ENCODE assay signal across 9 cellular contexts in genomic region chr2:16546128-16546754, GRCh38.
DNase-seq lines count a peak whose midpoint lies in the region; ATAC-seq, FAIRE-seq and TF ChIP-seq lines count a peak whose summit lies in the region.
"Had no signal": no experiment of that assay in that cellular context is flagged by ENCODE, and none has a peak within 500 bp of the region (broad histone marks: within the 10 kb centered on the region; RNA-seq: fewer than 3 reads in every experiment).

No MANE protein-coding gene starts in this region.

- ATAC-seq in K562: peak; percentile 62; the same call in 2 of the 3 replicates
- ATAC-seq in left lung: peak; percentile 70

- H3K79me2 ChIP-seq in K562 (ENCODE audit: control insufficient read depth, insufficient read depth, low read length): no peaks in the 10 kb centered on the region

- POLR2A ChIA-PET in K562 (lab: Yijun Ruan, JAX): interaction anchor here (0.6 kb wide), 1 partner anchor 13 kb away, joined by 3 read pairs; no protein-coding TSS in a partner anchor

- H2AFZ ChIP-seq in K562 (ENCODE audit: low read depth, low read length): no peak overlapping the region

- H3K9ac ChIP-seq in K562 (ENCODE audit: insufficient read depth in 1 of 2, low read depth in 2 of 2, low read length in 2 of 2): no peak overlapping the region

- H3K4me1 ChIP-seq in K562 (replicated peaks in 1 of 2; ENCODE audit: control insufficient read depth in 2 of 2, insufficient read depth in 2 of 2, low read length in 2 of 2) (no peaks in the 10 kb centered on the region), left lung (no peaks in the 10 kb centered on the region)

- peak; percentile 73 for FAIRE-seq in K562 (lab: Jason Lieb, UNC)

- no peak for TF ChIP-seq POLR2A in K562 (conservative IDR thresholded peaks at IDR 0.05)

- no peak overlapping the region for H3K4me2 ChIP-seq in K562 (ENCODE audit: insufficient read depth, low read length)

- no peaks in the 10 kb centered on the region for H3K9me1 ChIP-seq in K562 (ENCODE audit: control insufficient read depth, insufficient read depth, low read length)

- CTCF ChIA-PET in K562 (lab: Yijun Ruan, JAX; ENCODE audit: low intra/inter-chr PET ratio): no interaction called here

- WGBS in K562 (ENCODE audit: insufficient coverage, low coverage, missing lambda C conversion rate): 20% methylated on average over 2 of the region's 2 CpGs

- no peak overlapping the region for H3K27ac ChIP-seq in K562 (ENCODE audit: extremely low read depth, low read depth, low read length)
- no peak overlapping the region for H3K27ac ChIP-seq in left lung

- TF ChIP-seq CTCF in K562 (IDR thresholded peaks at IDR 0.05 in 2 of 3, conservative IDR thresholded peaks at IDR 0.05 in 1 of 3; ENCODE audit: insufficient read depth in 2 of 3, low read depth in 1 of 3, low read length in 3 of 3): no peak
- no peak for TF ChIP-seq CTCF in left lung (IDR thresholded peaks at IDR 0.05)

- TF ChIP-seq EP300 in K562 (IDR thresholded peaks at IDR 0.05; ENCODE audit: low read length): no peak

- H3K9me3 ChIP-seq in K562 (replicated peaks; ENCODE audit: control insufficient read depth, insufficient read depth, low read depth, low read length): no peaks in the 10 kb centered on the region
- no peaks in the 10 kb centered on the region for H3K9me3 ChIP-seq in left lung

- TF ChIP-seq RAD21 in K562 (CRISPR knock-in tag; conservative IDR thresholded peaks at IDR 0.05 in 1 of 2, IDR thresholded peaks at IDR 0.05 in 1 of 2): no peak

- in situ Hi-C loops in K562 (cut with MboI): no loop called here

- no peaks in the 10 kb centered on the region for H3K36me3 ChIP-seq in K562 (ENCODE audit: control insufficient read depth, insufficient read depth, low read length)
- H3K36me3 ChIP-seq in left lung: peaks cover 0 to 1% of the 10 kb centered on the region in 2 donors

- H3K4me3 ChIP-seq in K562: no peak overlapping the region
- H3K4me3 ChIP-seq in left lung: no peak overlapping the region
- H3K4me3 ChIP-seq: lung had no signal

- peak; percentile 18 for DNase-seq in ELR (ENCODE audit: low read depth)
- peak; percentile 49 for DNase-seq in LHCN-M2 (ENCODE audit: low read depth)
- DNase-seq in K562 (ENCODE audit: extremely low read depth in 1 of 4, low spot score in 3 of 4): peak; percentile 34 to 64 (median 40)
- DNase-seq in left lung: no peak
- DNase-seq in GOT3 (lab: John Stamatoyannopoulos, UW): no peak
- DNase-seq in GF-D8 (lab: John Stamatoyannopoulos, UW): no peak
- no peak for DNase-seq in stimulated activated CD8-positive, alpha-beta memory T cell treated with anti-CD3 and anti-CD28 coated beads, Interleukin-4, amount 100 ng/mL, for 48 hours
- no peak for DNase-seq in SW 1271 (lab: John Stamatoyannopoulos, UW)

- no TSS peak for BruUV-seq in K562 (replicated peaks; lab: Mats Ljungman, UMichigan)

- no peaks in the 10 kb centered on the region for H4K20me1 ChIP-seq in K562 (replicated peaks; ENCODE audit: control insufficient read depth, insufficient read depth, low read length)

- intact Hi-C loops in K562 (cut with micrococcal nuclease): no loop called here
- intact Hi-C loops in left lung (cut with DNase I): no loop called here

- no peaks in the 10 kb centered on the region; a peak in 1 of 5 replicates for H3K27me3 ChIP-seq in K562 (ENCODE audit: control insufficient read depth in 2 of 2, insufficient read depth in 2 of 2, low read length in 2 of 2)
- no peaks in the 10 kb centered on the region for H3K27me3 ChIP-seq in left lung

TF ChIP-seq in K562, 482 proteins besides CTCF, POLR2A, EP300 and RAD21 (continues in another document):
- TF ChIP-seq ZC3H4 (CRISPR knock-in tag; IDR thresholded peaks at IDR 0.05; ENCODE audit: borderline replicate concordance) (no peak), BMI1 (IDR thresholded peaks at IDR 0.05; ENCODE audit: low read length) (no peak), MIER1 (IDR thresholded peaks at IDR 0.05; ENCODE audit: low read depth) (peak; percentile 92), MTA3 (IDR thresholded peaks at IDR 0.05; ENCODE audit: borderline replicate concordance) (no peak), NCOA4 (IDR thresholded peaks at IDR 0.05; ENCODE audit: partially characterized antibody) (no peak), HDAC2 (IDR thresholded peaks at IDR 0.05) (0 out of 2 replicates have a peak, but pooled peaks have one; percentile 26), EGR1 (conservative IDR thresholded peaks at IDR 0.05) (no peak), ELK3 (CRISPR knock-in tag; IDR thresholded peaks at IDR 0.05) (no peak), FOXA1 (IDR thresholded peaks at IDR 0.05; ENCODE audit: borderline replicate concordance) (no peak), ZNF408 (CRISPR knock-in tag; IDR thresholded peaks at IDR 0.05; ENCODE audit: low read depth) (no peak), MTF1 (CRISPR knock-in tag; IDR thresholded peaks at IDR 0.05; ENCODE audit: borderline replicate concordance) (no peak), NONO (IDR thresholded peaks at IDR 0.05; ENCODE audit: low read depth in 2 of 2, low read length in 1 of 2) (no peak), TSHZ1 (CRISPR knock-in tag; IDR thresholded peaks at IDR 0.05) (no peak), TEAD2 (tag; IDR thresholded peaks at IDR 0.05) (no peak), KDM4B (IDR thresholded peaks at IDR 0.05; ENCODE audit: borderline replicate concordance in 2 of 2, low read depth in 1 of 2) (no peak), MXI1 (IDR thresholded peaks at IDR 0.05; ENCODE audit: low read depth, low read length) (no peak)
- TF ChIP-seq, protein P1, sequence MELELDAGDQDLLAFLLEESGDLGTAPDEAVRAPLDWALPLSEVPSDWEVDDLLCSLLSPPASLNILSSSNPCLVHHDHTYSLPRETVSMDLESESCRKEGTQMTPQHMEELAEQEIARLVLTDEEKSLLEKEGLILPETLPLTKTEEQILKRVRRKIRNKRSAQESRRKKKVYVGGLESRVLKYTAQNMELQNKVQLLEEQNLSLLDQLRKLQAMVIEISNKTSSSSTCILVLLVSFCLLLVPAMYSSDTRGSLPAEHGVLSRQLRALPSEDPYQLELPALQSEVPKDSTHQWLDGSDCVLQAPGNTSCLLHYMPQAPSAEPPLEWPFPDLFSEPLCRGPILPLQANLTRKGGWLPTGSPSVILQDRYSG (tag; conservative IDR thresholded peaks at IDR 0.05; ENCODE audit: low read depth): no peak
- TF ChIP-seq, protein P2, sequence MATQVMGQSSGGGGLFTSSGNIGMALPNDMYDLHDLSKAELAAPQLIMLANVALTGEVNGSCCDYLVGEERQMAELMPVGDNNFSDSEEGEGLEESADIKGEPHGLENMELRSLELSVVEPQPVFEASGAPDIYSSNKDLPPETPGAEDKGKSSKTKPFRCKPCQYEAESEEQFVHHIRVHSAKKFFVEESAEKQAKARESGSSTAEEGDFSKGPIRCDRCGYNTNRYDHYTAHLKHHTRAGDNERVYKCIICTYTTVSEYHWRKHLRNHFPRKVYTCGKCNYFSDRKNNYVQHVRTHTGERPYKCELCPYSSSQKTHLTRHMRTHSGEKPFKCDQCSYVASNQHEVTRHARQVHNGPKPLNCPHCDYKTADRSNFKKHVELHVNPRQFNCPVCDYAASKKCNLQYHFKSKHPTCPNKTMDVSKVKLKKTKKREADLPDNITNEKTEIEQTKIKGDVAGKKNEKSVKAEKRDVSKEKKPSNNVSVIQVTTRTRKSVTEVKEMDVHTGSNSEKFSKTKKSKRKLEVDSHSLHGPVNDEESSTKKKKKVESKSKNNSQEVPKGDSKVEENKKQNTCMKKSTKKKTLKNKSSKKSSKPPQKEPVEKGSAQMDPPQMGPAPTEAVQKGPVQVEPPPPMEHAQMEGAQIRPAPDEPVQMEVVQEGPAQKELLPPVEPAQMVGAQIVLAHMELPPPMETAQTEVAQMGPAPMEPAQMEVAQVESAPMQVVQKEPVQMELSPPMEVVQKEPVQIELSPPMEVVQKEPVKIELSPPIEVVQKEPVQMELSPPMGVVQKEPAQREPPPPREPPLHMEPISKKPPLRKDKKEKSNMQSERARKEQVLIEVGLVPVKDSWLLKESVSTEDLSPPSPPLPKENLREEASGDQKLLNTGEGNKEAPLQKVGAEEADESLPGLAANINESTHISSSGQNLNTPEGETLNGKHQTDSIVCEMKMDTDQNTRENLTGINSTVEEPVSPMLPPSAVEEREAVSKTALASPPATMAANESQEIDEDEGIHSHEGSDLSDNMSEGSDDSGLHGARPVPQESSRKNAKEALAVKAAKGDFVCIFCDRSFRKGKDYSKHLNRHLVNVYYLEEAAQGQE (CRISPR knock-in tag; IDR thresholded peaks at IDR 0.05; ENCODE audit: low read depth): peak; percentile 95

Comparison
In these comparisons a context has a peak if more than half of its experiments do, and no peak if none do; other contexts are left out.
1. DNase-seq: peak in ELR (single experiment), LHCN-M2 (single experiment) and K562 (4 of 4); none in left lung (0 of 2), GOT3 (single experiment), GF-D8 (single experiment), stimulated activated CD8-positive, alpha-beta memory T cell treated with anti-CD3 and anti-CD28 coated beads, Interleukin-4, amount 100 ng/mL, for 48 hours (single experiment) and SW 1271 (0 of 2).